Comparison of ENCODE assay signal across 11 cellular contexts in the genomic region with DNA sequence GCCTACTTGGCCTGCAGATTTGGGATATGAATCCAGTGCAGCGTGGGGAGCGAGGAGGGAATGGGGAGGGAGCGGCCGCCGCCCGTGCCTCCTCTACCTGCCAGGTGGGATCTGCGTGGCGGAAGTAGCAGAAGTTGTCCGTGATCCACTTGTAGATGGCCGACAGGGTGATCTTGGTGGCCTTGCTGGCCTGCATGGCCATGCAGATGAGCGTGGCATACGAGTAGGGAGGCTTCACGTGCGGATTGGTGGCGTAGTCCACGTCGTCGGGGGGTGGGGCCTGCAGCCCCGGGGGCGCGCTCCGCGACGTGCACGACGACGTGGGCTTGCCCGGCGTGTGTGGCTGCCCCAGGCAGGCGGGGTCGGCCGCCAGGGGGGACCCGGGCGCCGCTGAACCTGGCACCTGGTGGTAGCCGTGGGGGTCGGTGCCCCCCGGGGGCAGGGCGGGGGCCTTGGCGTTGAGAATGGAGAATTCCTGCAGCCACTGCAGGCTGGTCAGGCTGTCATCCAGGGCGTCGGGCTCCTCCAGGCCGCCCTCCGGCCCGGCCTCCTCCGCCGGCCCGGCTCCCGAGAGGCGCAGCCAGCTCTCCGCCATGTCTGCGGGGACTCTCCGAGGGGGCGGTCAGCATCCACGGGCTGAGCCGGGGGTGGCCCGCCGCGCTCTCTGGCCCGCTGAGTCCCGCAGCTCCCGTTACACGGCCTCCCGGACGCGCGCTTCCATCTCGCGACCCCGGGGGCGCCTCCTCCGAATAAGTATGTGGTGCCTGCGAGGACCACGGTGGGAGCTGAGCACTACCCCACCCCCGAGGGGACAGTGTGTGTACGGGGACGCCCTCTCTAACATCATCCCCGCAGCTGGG. TPM values are rescaled to one million over a fixed set of nuclear protein-coding genes. Genes with fewer than 3 reads are reported as not detected.
A peak's percentile ranks its signal among the peaks of the same experiment; 100 is the strongest.
DNase-seq lines count a peak whose midpoint lies in the region; ATAC-seq lines count a peak whose summit lies in the region.
"Had no signal": no experiment of that assay in that cellular context is flagged by ENCODE, and none has a peak within 500 bp of the region (broad histone marks: within the 10 kb centered on the region; RNA-seq: fewer than 3 reads in every experiment).

No MANE protein-coding gene starts in this region.

- H3K27me3 Mint-ChIP-seq in activated CD4-positive, alpha-beta T cell treated with anti-CD3 and anti-CD28 coated beads for 36 hours, result peaks cover 9% of the 10 kb centered on the region
- H3K27me3 Mint-ChIP-seq in activated T-helper 2 cell treated with anti-CD3 and anti-CD28 coated beads, Interferon-gamma antibody, Interleukin-2, Interleukin-4, amounts not matched to agents 10 μg/mL and 5 μg/mL and 100 μg/mL, durations not matched to agents 14 hours and 24 hours and 36 hours (ENCODE audit: low read depth), result peaks cover 11% of the 10 kb centered on the region
- no peaks in the 10 kb centered on the region for H3K27me3 Mint-ChIP-seq in stimulated activated naive CD8-positive, alpha-beta T cell treated with anti-CD3 and anti-CD28 coated beads, Interleukin-15, amount 100 ng/mL, for 72 hours

- H3K4me1 Mint-ChIP-seq in activated CD4-positive, alpha-beta T cell treated with anti-CD3 and anti-CD28 coated beads for 36 hours, result peaks cover 43% of the 10 kb centered on the region
- H3K4me1 Mint-ChIP-seq in activated T-helper 2 cell treated with anti-CD3 and anti-CD28 coated beads, Interferon-gamma antibody, Interleukin-2, Interleukin-4, amounts not matched to agents 10 μg/mL and 5 μg/mL and 100 μg/mL, durations not matched to agents 14 hours and 24 hours and 36 hours (ENCODE audit: low read depth), result peaks cover 36% of the 10 kb centered on the region
- H3K4me1 Mint-ChIP-seq in stimulated activated naive CD8-positive, alpha-beta T cell treated with anti-CD3 and anti-CD28 coated beads, Interleukin-15, amount 100 ng/mL, for 72 hours, result peaks cover 95% of the 10 kb centered on the region

- intact Hi-C loops in activated CD4-positive, alpha-beta T cell treated with anti-CD3 and anti-CD28 coated beads for 36 hours (cut with DNase I, micrococcal nuclease), result loop anchor here in 1 of 2 experiments (5.0 kb wide), 1 partner anchor 37 kb away; no protein-coding TSS in a partner anchor
- intact Hi-C loops in activated T-helper 2 cell treated with anti-CD3 and anti-CD28 coated beads, Interferon-gamma antibody, Interleukin-2, Interleukin-4, amounts not matched to agents 10 μg/mL and 5 μg/mL and 100 μg/mL, durations not matched to agents 14 hours and 24 hours and 36 hours (cut with micrococcal nuclease), result loop anchor here (5.0 kb wide), 2 partner anchors 42 to 132 kb away; no protein-coding TSS in a partner anchor

- CTCF ChIA-PET in activated CD4-positive, alpha-beta T cell treated with anti-CD3 and anti-CD28 coated beads for 36 hours (lab: Charles Lee), result interaction anchor here (0.6 to 1.2 kb wide), 3 partner anchors 14 to 135 kb away, joined by 3 to 5 read pairs (median 3); no protein-coding TSS in a partner anchor

- H3K27ac ChIP-seq in layer of hippocampus (ENCODE audit: low read depth, low read length), result peak overlapping the region; percentile 18

- H3K27me3 ChIP-seq in layer of hippocampus (ENCODE audit: control insufficient read depth, insufficient read depth, low read length), result peaks cover 16% of the 10 kb centered on the region

- no peaks in the 10 kb centered on the region for H3K36me3 Mint-ChIP-seq in activated CD4-positive, alpha-beta T cell treated with anti-CD3 and anti-CD28 coated beads for 36 hours (ENCODE audit: low read depth)
- peaks cover 5% of the 10 kb centered on the region for H3K36me3 Mint-ChIP-seq in activated T-helper 2 cell treated with anti-CD3 and anti-CD28 coated beads, Interferon-gamma antibody, Interleukin-2, Interleukin-4, amounts not matched to agents 10 μg/mL and 5 μg/mL and 100 μg/mL, durations not matched to agents 14 hours and 24 hours and 36 hours (ENCODE audit: low read depth)

- peak overlapping the region; percentile 64 for H3K4me3 Mint-ChIP-seq in activated CD4-positive, alpha-beta T cell treated with anti-CD3 and anti-CD28 coated beads for 36 hours
- H3K4me3 Mint-ChIP-seq in activated T-helper 2 cell treated with anti-CD3 and anti-CD28 coated beads, Interferon-gamma antibody, Interleukin-2, Interleukin-4, amounts not matched to agents 10 μg/mL and 5 μg/mL and 100 μg/mL, durations not matched to agents 14 hours and 24 hours and 36 hours (ENCODE audit: low read depth), result peak overlapping the region; percentile 47
- peak overlapping the region; percentile 80 to 82 for H3K4me3 Mint-ChIP-seq in stimulated activated naive CD8-positive, alpha-beta T cell treated with anti-CD3 and anti-CD28 coated beads, Interleukin-15, amount 100 ng/mL, for 72 hours

- POLR2A ChIA-PET in activated CD4-positive, alpha-beta T cell treated with anti-CD3 and anti-CD28 coated beads for 36 hours (lab: Charles Lee), result interaction anchor here (0.7 kb wide), 1 partner anchor 126 kb away, joined by 4 read pairs; no protein-coding TSS in a partner anchor

- peak; percentile 52 for DNase-seq in activated CD4-positive, alpha-beta T cell treated with anti-CD3 and anti-CD28 coated beads for 36 hours
- DNase-seq in activated CD4-positive, alpha-beta T cell treated with anti-CD3 and anti-CD28 coated beads, Interleukin-2, amount 50 U/mL, for 4 hours, result no peak
- DNase-seq in activated T-helper 2 cell treated with anti-CD3 and anti-CD28 coated beads, Interferon-gamma antibody, Interleukin-2, Interleukin-4, amounts not matched to agents 10 μg/mL and 5 μg/mL and 100 μg/mL, durations not matched to agents 14 hours and 24 hours and 36 hours (ENCODE audit: low spot score), result no peak
- peak; percentile 71 to 76 for DNase-seq in stimulated activated naive CD8-positive, alpha-beta T cell treated with anti-CD3 and anti-CD28 coated beads, Interleukin-15, amount 100 ng/mL, for 72 hours
- no peak for DNase-seq in NCI-H345 (lab: John Stamatoyannopoulos, UW)
- DNase-seq in effector CD4-positive, alpha-beta T cell, result no peak

- peak; percentile 18 for ATAC-seq in activated CD4-positive, alpha-beta T cell treated with anti-CD3 and anti-CD28 coated beads for 36 hours
- ATAC-seq in stimulated activated naive CD8-positive, alpha-beta T cell treated with anti-CD3 and anti-CD28 coated beads, Interleukin-15, amount 100 ng/mL, for 72 hours, result peak; percentile 60
- no peak for ATAC-seq in GM19351 (IDR thresholded peaks at IDR 0.05; ENCODE audit: unreplicated experiment)

- no peaks in the 10 kb centered on the region for H3K9me3 Mint-ChIP-seq in activated CD4-positive, alpha-beta T cell treated with anti-CD3 and anti-CD28 coated beads for 36 hours (ENCODE audit: low read depth)
- no peaks in the 10 kb centered on the region for H3K9me3 Mint-ChIP-seq in activated T-helper 2 cell treated with anti-CD3 and anti-CD28 coated beads, Interferon-gamma antibody, Interleukin-2, Interleukin-4, amounts not matched to agents 10 μg/mL and 5 μg/mL and 100 μg/mL, durations not matched to agents 14 hours and 24 hours and 36 hours
- H3K9me3 Mint-ChIP-seq in stimulated activated naive CD8-positive, alpha-beta T cell treated with anti-CD3 and anti-CD28 coated beads, Interleukin-15, amount 100 ng/mL, for 72 hours, result no peaks in the 10 kb centered on the region

- no peak overlapping the region for H3K27ac Mint-ChIP-seq in activated CD4-positive, alpha-beta T cell treated with anti-CD3 and anti-CD28 coated beads for 36 hours
- H3K27ac Mint-ChIP-seq in activated T-helper 2 cell treated with anti-CD3 and anti-CD28 coated beads, Interferon-gamma antibody, Interleukin-2, Interleukin-4, amounts not matched to agents 10 μg/mL and 5 μg/mL and 100 μg/mL, durations not matched to agents 14 hours and 24 hours and 36 hours, result no peak overlapping the region
- H3K27ac Mint-ChIP-seq in stimulated activated naive CD8-positive, alpha-beta T cell treated with anti-CD3 and anti-CD28 coated beads, Interleukin-15, amount 100 ng/mL, for 72 hours, result peak overlapping the region; percentile 51 to 81

RNA-seq across cellular contexts. Expression of gene FOXJ1, which starts 1.0 kb away (rescaled TPM):
- total RNA-seq in activated CD4-positive, alpha-beta T cell treated with anti-CD3 and anti-CD28 coated beads for 36 hours, result under 1 TPM; 0.47 to 0.53 TPM
- total RNA-seq in activated T-helper 2 cell treated with anti-CD3 and anti-CD28 coated beads, Interferon-gamma antibody, Interleukin-2, Interleukin-4, amounts not matched to agents 10 μg/mL and 5 μg/mL and 100 μg/mL, durations not matched to agents 14 hours and 24 hours and 36 hours, result 0.11 TPM in 2 replicates
- total RNA-seq: dermis microvascular lymphatic vessel endothelial cell, H4, RPMI7951 had no signal

RNA-seq across cellular contexts. Expression of gene EXOC7, which starts 36.4 kb away (rescaled TPM):
- total RNA-seq in activated CD4-positive, alpha-beta T cell treated with anti-CD3 and anti-CD28 coated beads for 36 hours, result 10 to 100 TPM; 73.0 to 77.0 TPM
- total RNA-seq in activated T-helper 2 cell treated with anti-CD3 and anti-CD28 coated beads, Interferon-gamma antibody, Interleukin-2, Interleukin-4, amounts not matched to agents 10 μg/mL and 5 μg/mL and 100 μg/mL, durations not matched to agents 14 hours and 24 hours and 36 hours, result 103 and 110 TPM in 2 replicates

Comparison
In these comparisons a context has a peak if more than half of its experiments do, and no peak if none do; other contexts are left out.
1. DNase-seq: peak in activated CD4-positive, alpha-beta T cell treated with anti-CD3 and anti-CD28 coated beads for 36 hours (single experiment) and stimulated activated naive CD8-positive, alpha-beta T cell treated with anti-CD3 and anti-CD28 coated beads, Interleukin-15, amount 100 ng/mL, for 72 hours (2 of 2); none in activated CD4-positive, alpha-beta T cell treated with anti-CD3 and anti-CD28 coated beads, Interleukin-2, amount 50 U/mL, for 4 hours (0 of 2), activated T-helper 2 cell treated with anti-CD3 and anti-CD28 coated beads, Interferon-gamma antibody, Interleukin-2, Interleukin-4, amounts not matched to agents 10 μg/mL and 5 μg/mL and 100 μg/mL, durations not matched to agents 14 hours and 24 hours and 36 hours (single experiment), NCI-H345 (single experiment) and effector CD4-positive, alpha-beta T cell (single experiment).
2. H3K27ac Mint-ChIP-seq: peak in stimulated activated naive CD8-positive, alpha-beta T cell treated with anti-CD3 and anti-CD28 coated beads, Interleukin-15, amount 100 ng/mL, for 72 hours (2 of 2); none in activated CD4-positive, alpha-beta T cell treated with anti-CD3 and anti-CD28 coated beads for 36 hours (single experiment) and activated T-helper 2 cell treated with anti-CD3 and anti-CD28 coated beads, Interferon-gamma antibody, Interleukin-2, Interleukin-4, amounts not matched to agents 10 μg/mL and 5 μg/mL and 100 μg/mL, durations not matched to agents 14 hours and 24 hours and 36 hours (single experiment).
3. Peak in every context shown above with its lines, with median percentiles within 50 percentile points of each other: H3K4me3 Mint-ChIP-seq.